In the genomic region with DNA sequence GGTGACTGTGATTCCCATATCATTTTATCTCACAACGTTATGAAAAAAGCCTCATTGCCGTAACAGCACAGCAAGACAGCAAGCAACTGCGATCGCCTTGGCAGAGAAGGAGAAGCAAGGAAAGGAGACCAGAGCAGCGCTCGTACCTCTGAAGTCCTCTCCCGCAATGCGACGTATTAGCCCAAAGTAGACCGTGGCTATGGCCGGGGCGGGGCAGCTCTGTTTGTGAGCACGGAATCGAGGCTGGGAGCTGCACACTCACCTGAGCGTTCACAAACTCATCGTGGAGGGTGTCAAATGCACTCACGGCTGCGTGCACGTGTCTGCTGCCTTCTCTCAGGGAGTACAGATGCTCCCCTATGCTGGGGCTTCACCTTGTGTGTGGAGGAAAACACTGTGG, we compare ENCODE assay signal across 18 cellular contexts.
DNase-seq lines count a peak whose midpoint lies in the region; ATAC-seq, FAIRE-seq and TF ChIP-seq lines count a peak whose summit lies in the region.
"Had no signal": no experiment of that assay in that cellular context is flagged by ENCODE, and none has a peak within 500 bp of the region (broad histone marks: within the 10 kb centered on the region; RNA-seq: fewer than 3 reads in every experiment).

No MANE protein-coding gene starts in this region.

- no peaks in the 10 kb centered on the region for H3K79me2 ChIP-seq in H1 (ENCODE audit: control insufficient read depth in 1 of 2, insufficient read depth in 2 of 2, low read length in 2 of 2)

- H3K27ac Mint-ChIP-seq in effector memory CD8-positive, alpha-beta T cell, result no peak overlapping the region
- H3K27ac Mint-ChIP-seq: CD8-positive, alpha-beta T cell; H9 had no signal

- H3K18ac ChIP-seq in H1 (ENCODE audit: extremely low read depth, low read length), result no peak overlapping the region

- no peaks in the 10 kb centered on the region for H3K79me1 ChIP-seq in H1 (ENCODE audit: low read depth, low read length)

- intact Hi-C loops in Right ventricle myocardium inferior (cut with DNase I), result no loop called here
- intact Hi-C loops in left ventricle myocardium superior (cut with micrococcal nuclease), result no loop called here
- intact Hi-C loops in posterior vena cava (cut with DNase I), result no loop called here

- FAIRE-seq in H1 (lab: Jason Lieb, UNC), result no peak
- FAIRE-seq: A549, GM12878 had no signal

- H4K91ac ChIP-seq in H1 (replicated peaks; ENCODE audit: insufficient read length, low read length), result no peak overlapping the region

- no peak for TF ChIP-seq POLR2A in H1 (IDR thresholded peaks at IDR 0.05; ENCODE audit: control extremely low read depth in 1 of 2, low read depth in 2 of 2, low read length in 2 of 2)

- peaks cover 37% of the 10 kb centered on the region for H3K4me1 ChIP-seq in BLaER1
- H3K4me1 ChIP-seq in H1 (replicated peaks in 1 of 4; ENCODE audit: control insufficient read depth in 3 of 4, insufficient read depth in 4 of 4, low read length in 3 of 4), result no peaks in the 10 kb centered on the region; a peak in 1 of 7 replicates
- H3K4me1 ChIP-seq in effector memory CD4-positive, alpha-beta T cell (ENCODE audit: control insufficient read depth, insufficient read depth, low read length, poor library complexity, severe bottlenecking), result no peaks in the 10 kb centered on the region
- H3K4me1 ChIP-seq: A549 had no signal

- H2BK15ac ChIP-seq in H1 (ENCODE audit: low read length), result no peak overlapping the region

- no peak for TF ChIP-seq CTCF in H1 (IDR thresholded peaks at IDR 0.05; ENCODE audit: control extremely low read depth in 1 of 3, insufficient read depth in 1 of 3, low read depth in 1 of 3, low read length in 3 of 3)

- H4K5ac ChIP-seq in H1 (ENCODE audit: insufficient read length, low read depth, low read length), result no peak overlapping the region

- 0 out of 2 replicates have a peak overlapping the region, but pooled peaks have one; percentile 39 for H2AK5ac ChIP-seq in H1 (ENCODE audit: low read depth, low read length)

- peaks cover 17% of the 10 kb centered on the region for H3K9me3 ChIP-seq in BLaER1
- peaks cover 3 to 8% of the 10 kb centered on the region in 2 experiments; a peak in 2 of 4 replicates for H3K9me3 ChIP-seq in H1 (ENCODE audit: insufficient read depth in 2 of 2, low read depth in 1 of 2, low read length in 1 of 2)
- H3K9me3 ChIP-seq in effector memory CD4-positive, alpha-beta T cell (ENCODE audit: control insufficient read depth, low read length), result no peaks in the 10 kb centered on the region

- H3K27ac ChIP-seq in BLaER1 (no peak overlapping the region), H1 (ENCODE audit: low read depth, low read length) (no peak overlapping the region)
- no peak overlapping the region for H3K27ac ChIP-seq in effector memory CD4-positive, alpha-beta T cell (ENCODE audit: insufficient read depth, low read length, poor library complexity, severe bottlenecking)
- H3K27ac ChIP-seq: 22Rv1, A549 had no signal

- no peaks in the 10 kb centered on the region for H3K9me3 Mint-ChIP-seq in effector memory CD8-positive, alpha-beta T cell
- H3K9me3 Mint-ChIP-seq: CD8-positive, alpha-beta T cell had no signal

- H2BK20ac ChIP-seq in H1 (ENCODE audit: low read length), result no peak overlapping the region

- H3K27me3 ChIP-seq in BLaER1 (no peaks in the 10 kb centered on the region), H1 (replicated peaks in 1 of 4; ENCODE audit: control insufficient read depth in 3 of 4, extremely low read depth in 1 of 4, insufficient read depth in 3 of 4, low read length in 3 of 4) (peaks cover 0 to 2% (median 0%) of the 10 kb centered on the region in 4 experiments; a peak in 1 of 7 replicates)
- H3K27me3 ChIP-seq in effector memory CD4-positive, alpha-beta T cell (replicated peaks; ENCODE audit: control insufficient read depth, insufficient read depth, low read length, poor library complexity, severe bottlenecking), result no peaks in the 10 kb centered on the region

- H2BK12ac ChIP-seq in H1 (ENCODE audit: low read depth, low read length), result no peak overlapping the region

- H3K27me3 Mint-ChIP-seq in effector memory CD8-positive, alpha-beta T cell, result peaks cover 22 to 65% of the 10 kb centered on the region in 2 donors

- H3K4me2 ChIP-seq in BLaER1 (peak overlapping the region; percentile 55), H1 (ENCODE audit: insufficient read depth in 1 of 2, low read depth in 2 of 2, low read length in 2 of 2) (no peak overlapping the region)
- H3K4me2 ChIP-seq: A549 had no signal

- no peak overlapping the region for H3K56ac ChIP-seq in H1 (replicated peaks; ENCODE audit: insufficient read length, low read depth, low read length)

- H3K23me2 ChIP-seq in H1 (ENCODE audit: low read depth, low read length), result no peaks in the 10 kb centered on the region

- no peak overlapping the region for H3K23ac ChIP-seq in H1 (ENCODE audit: insufficient read length)

- H3K4me3 ChIP-seq in BLaER1 (no peak overlapping the region), H1 (ENCODE audit: extremely low read depth in 1 of 4, insufficient read depth in 2 of 4, low read depth in 3 of 4, low read length in 4 of 4) (no peak overlapping the region)
- H3K4me3 ChIP-seq in effector memory CD4-positive, alpha-beta T cell (ENCODE audit: insufficient read depth, low read depth, low read length, poor library complexity, severe bottlenecking), result no peak overlapping the region
- H3K4me3 ChIP-seq: A549, GM12878 had no signal

- H4K20me1 ChIP-seq in BLaER1, result no peaks in the 10 kb centered on the region
- no peaks in the 10 kb centered on the region for H4K20me1 ChIP-seq in H1 (replicated peaks in 1 of 2; ENCODE audit: control insufficient read depth in 1 of 2, insufficient read depth in 2 of 2, low read length in 2 of 2)

- TF ChIP-seq EP300 in H1 (IDR thresholded peaks at IDR 0.05; ENCODE audit: borderline replicate concordance in 1 of 2, low read depth in 2 of 2, low read length in 2 of 2), result no peak

- H3K9ac ChIP-seq in BLaER1 (no peak overlapping the region; the same call in 1 of the 2 replicates), H1 (replicated peaks in 1 of 4; ENCODE audit: extremely low read depth in 1 of 4, low read depth in 3 of 4, low read length in 3 of 4) (no peak overlapping the region)

- no peak overlapping the region for H2BK5ac ChIP-seq in H1 (ENCODE audit: low read depth, low read length)

- DNase-seq in Right ventricle myocardium inferior (ENCODE audit: missing footprints), result peak; percentile 18
- DNase-seq in left ventricle myocardium superior, result no peak
- no peak for DNase-seq in H1 (ENCODE audit: low read depth in 1 of 2, low spot score in 2 of 2)
- peak; percentile 50 for DNase-seq in posterior vena cava (ENCODE audit: low spot score)
- no peak for DNase-seq in effector memory CD8-positive, alpha-beta T cell
- no peak for DNase-seq in NCI-H510A treated with DMSO at 0.1 percent for 48 hours (lab: John Stamatoyannopoulos, UW)
- no peak for DNase-seq in effector memory CD4-positive, alpha-beta T cell
- DNase-seq: AML-193; Calu3; CD8-positive, alpha-beta T cell; DMS79 treated with DMSO at 0.1 percent for 48 hours; GF-D8; GOT3; H9 had no signal

- 76% methylated on average over 19 of the region's 19 CpGs; no CpG with 5 or more reads in 1 of the 2 experiments for whole genome bisulfite sequencing in H1 (ENCODE audit: extremely low coverage in 1 of 2, insufficient coverage in 1 of 2, insufficient read length in 1 of 2, insufficient replicate concordance in 2 of 2, low coverage in 1 of 2, low lambda C conversion rate in 2 of 2, missing lambda C conversion rate in 1 of 2), 2 experiments

- no peak overlapping the region for H2AFZ ChIP-seq in H1 (ENCODE audit: low read length)

- H3K4me1 Mint-ChIP-seq in effector memory CD8-positive, alpha-beta T cell (ENCODE audit: low read depth in 2 of 2), result no peaks in the 10 kb centered on the region

- no peak for TF ChIP-seq RAD21 in H1 (IDR thresholded peaks at IDR 0.05 in 1 of 2, conservative IDR thresholded peaks at IDR 0.05 in 1 of 2; ENCODE audit: low read depth in 2 of 2, low read length in 2 of 2)

- H3K36me3 Mint-ChIP-seq in effector memory CD8-positive, alpha-beta T cell (ENCODE audit: insufficient read depth), result no peaks in the 10 kb centered on the region
- H3K36me3 Mint-ChIP-seq: CD8-positive, alpha-beta T cell had no signal

- no peak overlapping the region for H4K8ac ChIP-seq in H1 (ENCODE audit: extremely low read depth, insufficient read depth, low read length)

- H3K14ac ChIP-seq in H1 (ENCODE audit: insufficient read length), result no peak overlapping the region

- no peak overlapping the region for H3K4me3 Mint-ChIP-seq in effector memory CD8-positive, alpha-beta T cell
- H3K4me3 Mint-ChIP-seq: CD8-positive, alpha-beta T cell; H9 had no signal

- CTCF ChIA-PET in H1 (lab: Charles Lee; ENCODE audit: partially characterized antibody), result interaction anchor here (0.7 to 1.4 kb wide), 2 partner anchors 22 to 23 kb away, joined by 3 to 5 read pairs; no protein-coding TSS in a partner anchor

- no peak overlapping the region for H2BK120ac ChIP-seq in H1 (replicated peaks; ENCODE audit: low read depth, low read length)

- POLR2A ChIA-PET in H1 (lab: Charles Lee; ENCODE audit: partially characterized antibody), result no interaction called here

- no peak overlapping the region for H3K4ac ChIP-seq in H1 (replicated peaks; ENCODE audit: insufficient read length, low read depth, low read length)

- H3K36me3 ChIP-seq in BLaER1 (no peaks in the 10 kb centered on the region), H1 (ENCODE audit: control insufficient read depth in 2 of 4, insufficient read depth in 4 of 4, low read length in 3 of 4) (no peaks in the 10 kb centered on the region)
- H3K36me3 ChIP-seq in effector memory CD4-positive, alpha-beta T cell (ENCODE audit: control insufficient read depth, insufficient read depth, low read length), result no peaks in the 10 kb centered on the region

- ATAC-seq in Right ventricle myocardium inferior (no peak), left ventricle myocardium superior (no peak)
- ATAC-seq in effector memory CD8-positive, alpha-beta T cell (replicated peaks), result no peak
- ATAC-seq: A549; CD8-positive, alpha-beta T cell; GM12878 had no signal

TF ChIP-seq in H1, 55 proteins besides CTCF, POLR2A, EP300 and RAD21:
- TF ChIP-seq SIRT6 (IDR thresholded peaks at IDR 0.05; ENCODE audit: low read length) (no peak), TEAD4 (IDR thresholded peaks at IDR 0.05; ENCODE audit: low read depth, low read length) (no peak)

Comparison
In these comparisons a context has a peak if more than half of its experiments do, and no peak if none do; other contexts are left out.
1. DNase-seq: peak in Right ventricle myocardium inferior (single experiment) and posterior vena cava (single experiment); none in left ventricle myocardium superior (single experiment), H1 (0 of 2), effector memory CD8-positive, alpha-beta T cell (0 of 3), NCI-H510A treated with DMSO at 0.1 percent for 48 hours (single experiment) and effector memory CD4-positive, alpha-beta T cell (0 of 3).